ENCODE assay signal across 10 cellular contexts in the genomic region with DNA sequence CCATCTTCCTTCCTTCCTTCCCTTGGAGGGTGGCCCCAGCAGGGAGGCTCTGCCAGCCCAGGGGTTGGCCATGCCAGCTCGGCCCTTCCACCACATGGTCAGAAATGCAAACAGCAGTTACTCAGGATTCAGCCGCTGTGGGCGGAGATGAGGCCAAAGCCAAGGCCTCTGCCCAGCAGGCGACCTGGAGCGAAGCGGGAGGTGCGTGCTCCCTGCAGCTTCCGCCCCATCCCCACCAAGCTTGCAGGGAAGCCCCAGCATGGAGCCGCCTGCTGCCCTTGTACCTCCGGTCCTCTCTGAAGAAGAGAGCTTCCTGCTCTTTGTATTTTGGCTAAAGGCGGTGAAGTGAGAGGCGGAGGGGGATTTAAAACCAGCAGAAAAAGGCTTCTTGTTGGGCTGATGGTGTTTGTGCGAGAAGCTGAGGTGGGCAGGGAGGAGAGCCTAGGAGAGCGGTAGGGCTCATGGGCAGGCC. TPM values are rescaled to one million over a fixed set of nuclear protein-coding genes. Genes with fewer than 3 reads are reported as not detected.
DNase-seq lines count a peak whose midpoint lies in the region; ATAC-seq and TF ChIP-seq lines count a peak whose summit lies in the region.
"Had no signal": no experiment of that assay in that cellular context is flagged by ENCODE, and none has a peak within 500 bp of the region (broad histone marks: within the 10 kb centered on the region; RNA-seq: fewer than 3 reads in every experiment).

No MANE protein-coding gene starts in this region.

- H3K14ac ChIP-seq in neuronal stem cell (ENCODE audit: low read length) = no peak overlapping the region

- H3K23ac ChIP-seq in neuronal stem cell (ENCODE audit: low read depth, low read length, poor library complexity) = no peak overlapping the region

- H2BK5ac ChIP-seq in neuronal stem cell (ENCODE audit: low read length) = no peak overlapping the region

- H3K4ac ChIP-seq in neuronal stem cell (ENCODE audit: low read length) = no peak overlapping the region

- H3K27me3 ChIP-seq in neuronal stem cell (ENCODE audit: control insufficient read depth in 3 of 3, insufficient read depth in 3 of 3, low read depth in 1 of 3, low read length in 3 of 3) = peaks cover 0 to 6% (median 6%) of the 10 kb centered on the region in 3 experiments

- no peaks in the 10 kb centered on the region for H3K36me3 ChIP-seq in neuronal stem cell (replicated peaks in 1 of 2; ENCODE audit: control insufficient read depth in 2 of 2, insufficient read depth in 2 of 2, low read length in 2 of 2)

- H3K18ac ChIP-seq in neuronal stem cell (ENCODE audit: low read length) = no peak overlapping the region

- no peaks in the 10 kb centered on the region for H3K79me1 ChIP-seq in neuronal stem cell (ENCODE audit: low read depth, low read length)

- no CpG with 5 or more reads among the region's 14 CpGs for WGBS in neuronal stem cell (ENCODE audit: extremely low coverage in 2 of 2, insufficient read length in 2 of 2, insufficient replicate concordance in 1 of 2), 2 donors

- H2BK15ac ChIP-seq in neuronal stem cell (ENCODE audit: low read length) = no peak overlapping the region

- H3K27me3 Mint-ChIP-seq in Calu3 (ENCODE audit: unreplicated experiment) (no peaks in the 10 kb centered on the region), chondrocyte (ENCODE audit: low read depth) (no peaks in the 10 kb centered on the region)

- CTCF ChIA-PET in Calu3 (lab: Charles Lee) = interaction anchor here (0.9 kb wide), 1 partner anchor 128 kb away, joined by 3 read pairs; no protein-coding TSS in a partner anchor

- no peak overlapping the region for H3K4me3 Mint-ChIP-seq in Calu3 (ENCODE audit: low read depth, unreplicated experiment)
- H3K4me3 Mint-ChIP-seq in chondrocyte (ENCODE audit: unreplicated experiment) = no peak overlapping the region

- no peak overlapping the region for H3K9ac ChIP-seq in neuronal stem cell (ENCODE audit: low read depth, low read length, poor library complexity)

- H3K36me3 Mint-ChIP-seq in Calu3 (ENCODE audit: insufficient read depth, unreplicated experiment) = no peaks in the 10 kb centered on the region
- no peaks in the 10 kb centered on the region for H3K36me3 Mint-ChIP-seq in chondrocyte (ENCODE audit: low read depth)

- intact Hi-C loops in Calu3 (cut with micrococcal nuclease; ENCODE audit: unreplicated experiment) = no loop called here

- no peak for ATAC-seq in HG03139 (IDR thresholded peaks at IDR 0.05; ENCODE audit: unreplicated experiment)

- peak overlapping the region; percentile 82 for H2AFZ ChIP-seq in neuronal stem cell (ENCODE audit: low read length)

- no peak for TF ChIP-seq CTCF in Calu3 (IDR thresholded peaks at IDR 0.05; ENCODE audit: unreplicated experiment)
- TF ChIP-seq CTCF in chondrocyte (IDR thresholded peaks at IDR 0.05) = peak; percentile 64

- H3K4me1 Mint-ChIP-seq in Calu3 (ENCODE audit: low read depth, unreplicated experiment) = no peaks in the 10 kb centered on the region
- peaks cover 23% of the 10 kb centered on the region for H3K4me1 Mint-ChIP-seq in chondrocyte (ENCODE audit: low read depth)

- no TSS peak for BruUV-seq in Calu3 (replicated peaks; lab: Mats Ljungman, UMichigan)

- H3K4me3 ChIP-seq in neuronal stem cell (ENCODE audit: low read length in 2 of 2) = peak overlapping the region in 1 of 2 donors; percentile 56

- H2BK120ac ChIP-seq in neuronal stem cell (ENCODE audit: low read depth, low read length) = no peak overlapping the region

- DNase-seq in Calu3 (peak; percentile 48), NCI-H146 (lab: John Stamatoyannopoulos, UW) (peak; percentile 77), chondrocyte (ENCODE audit: low spot score) (no peak), neuronal stem cell (ENCODE audit: low spot score) (no peak), C1 segment of cervical spinal cord (lab: John Stamatoyannopoulos, UW) (no peak), SK-N-DZ (ENCODE audit: low spot score) (no peak), epidermal melanocyte (ENCODE audit: insufficient read length, low spot score) (no peak)
- DNase-seq: DMS79 treated with DMSO at 0.1 percent for 48 hours, NCI-H1436 had no signal

- peaks cover 9 to 12% of the 10 kb centered on the region in 2 donors for H3K4me1 ChIP-seq in neuronal stem cell (ENCODE audit: control insufficient read depth in 2 of 2, insufficient read depth in 1 of 2, low read depth in 1 of 2, low read length in 2 of 2)

- H3K27ac ChIP-seq in neuronal stem cell (replicated peaks; ENCODE audit: low read length) = no peak overlapping the region

- H3K27ac Mint-ChIP-seq in Calu3 (ENCODE audit: unreplicated experiment) (no peak overlapping the region), chondrocyte (ENCODE audit: unreplicated experiment) (peak overlapping the region; percentile 60)

- H3K9me3 ChIP-seq in neuronal stem cell (replicated peaks in 1 of 2; ENCODE audit: control insufficient read depth in 2 of 2, insufficient read depth in 1 of 2, low read depth in 1 of 2, low read length in 2 of 2) = no peaks in the 10 kb centered on the region

- no peak overlapping the region for H2BK12ac ChIP-seq in neuronal stem cell (ENCODE audit: low read length)

- no peak overlapping the region for H3K4me2 ChIP-seq in neuronal stem cell (ENCODE audit: insufficient read depth, low read length, poor library complexity, severe bottlenecking)

- H3K9me3 Mint-ChIP-seq in Calu3 (ENCODE audit: low read depth, unreplicated experiment) = no peaks in the 10 kb centered on the region
- H3K9me3 Mint-ChIP-seq in chondrocyte (ENCODE audit: low read depth) = no peaks in the 10 kb centered on the region

- no peak overlapping the region for H4K8ac ChIP-seq in neuronal stem cell (ENCODE audit: low read depth, low read length)

- H2AK5ac ChIP-seq in neuronal stem cell (ENCODE audit: low read depth, low read length) = no peak overlapping the region

- H4K91ac ChIP-seq in neuronal stem cell (ENCODE audit: low read depth, low read length, poor library complexity) = no peak overlapping the region

RNA-seq across cellular contexts. Expression of a gene that starts 50.4 kb away (rescaled TPM):
- total RNA-seq in Calu3 (2022) (10.4 and 17.8 TPM in 2 replicates), chondrocyte (1.0 to 1.5 TPM (median 1.5 TPM) in 3 replicates)
- polyA plus RNA-seq in neuronal stem cell (2013, experiment 1 of 2) = 0.20 TPM
- polyA plus RNA-seq in neuronal stem cell (2013, experiment 2 of 2) = 0.28 TPM
- not detected in 2 replicates for polyA plus RNA-seq in SK-N-DZ (2014; cell fraction: cytosol; rRNA removed)
- polyA plus RNA-seq in SK-N-DZ (2014; cell fraction: nucleus; rRNA removed) = not detected in 2 replicates

Comparison
In these comparisons a context has a peak if more than half of its experiments do, and no peak if none do; other contexts are left out.
1. DNase-seq: peak in Calu3 (single experiment) and NCI-H146 (single experiment); none in chondrocyte (single experiment), neuronal stem cell (single experiment), C1 segment of cervical spinal cord (0 of 14), SK-N-DZ (single experiment) and epidermal melanocyte (single experiment).